14 cellular contexts compared by ENCODE assay signal in the genomic region with DNA sequence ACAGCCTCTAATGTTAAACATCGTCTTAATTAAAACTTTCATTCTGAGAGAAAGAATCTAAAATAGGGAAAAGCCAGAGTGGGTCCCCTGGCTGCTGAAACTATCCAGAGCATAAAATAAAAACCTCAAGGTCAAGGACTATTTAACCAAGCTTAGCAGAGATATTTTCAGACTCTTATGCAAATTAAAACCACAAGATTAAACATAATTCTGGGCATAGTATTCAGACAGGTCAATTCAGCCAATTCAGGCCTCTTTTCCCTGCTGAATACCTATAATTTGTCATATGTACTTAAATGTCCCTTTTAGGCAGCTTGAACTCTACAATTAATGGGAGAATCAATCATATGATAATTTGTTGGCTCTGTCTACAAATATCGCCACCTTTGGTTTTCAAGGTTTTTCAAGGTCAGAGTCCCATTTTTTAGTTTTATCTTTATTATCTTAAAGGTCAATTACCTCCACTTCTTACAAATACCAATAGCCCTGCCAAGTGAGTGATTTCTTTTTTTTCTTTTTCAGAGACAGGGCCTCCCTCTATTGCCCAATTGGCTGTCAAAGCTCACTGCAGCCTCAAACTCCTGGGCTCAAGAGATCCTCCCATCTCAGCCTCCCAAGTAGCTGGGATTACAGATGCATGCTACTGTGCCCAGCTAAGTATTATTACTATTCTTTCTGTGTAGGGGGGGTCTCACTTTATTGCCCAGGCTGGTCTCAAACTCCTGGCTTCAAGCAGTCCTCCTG.
A peak's percentile ranks its signal among the peaks of the same experiment; 100 is the strongest.
DNase-seq lines count a peak whose midpoint lies in the region; ATAC-seq and TF ChIP-seq lines count a peak whose summit lies in the region.
"Had no signal": no experiment of that assay in that cellular context is flagged by ENCODE, and none has a peak within 500 bp of the region (broad histone marks: within the 10 kb centered on the region; RNA-seq: fewer than 3 reads in every experiment).

No MANE protein-coding gene starts in this region.

- peak overlapping the region in 9 of 11 experiments; percentile 0 to 59 (median 46); a peak in 15 of 22 replicates for H3K4me2 ChIP-seq in BLaER1 treated with 17β-estradiol and CSF1 and Interleukin-3, amounts not matched to agents 10 nM and 100 nM

- H3K4me1 ChIP-seq in BLaER1 treated with 17β-estradiol and CSF1 and Interleukin-3, amounts not matched to agents 10 nM and 100 nM: peaks cover 0 to 18% (median 9%) of the 10 kb centered on the region in 10 experiments; a peak in 14 of 20 replicates
- no peaks in the 10 kb centered on the region for H3K4me1 ChIP-seq in breast epithelium
- H3K4me1 ChIP-seq: sigmoid colon had no signal

- no peak overlapping the region for H3K4me3 ChIP-seq in BLaER1 treated with 17β-estradiol and CSF1 and Interleukin-3, amounts not matched to agents 10 nM and 100 nM
- H3K4me3 ChIP-seq in breast epithelium: no peak overlapping the region
- H3K4me3 ChIP-seq: sigmoid colon had no signal

- H4K20me1 ChIP-seq in BLaER1 treated with 17β-estradiol and CSF1 and Interleukin-3, amounts not matched to agents 10 nM and 100 nM: no peaks in the 10 kb centered on the region

- no peak overlapping the region for H3K27ac ChIP-seq in BLaER1 treated with 17β-estradiol and CSF1 and Interleukin-3, amounts not matched to agents 10 nM and 100 nM
- no peak overlapping the region for H3K27ac ChIP-seq in breast epithelium
- H3K27ac ChIP-seq: sigmoid colon had no signal

- H3K9me3 ChIP-seq in BLaER1 treated with 17β-estradiol and CSF1 and Interleukin-3, amounts not matched to agents 10 nM and 100 nM (replicated peaks in 1 of 11): no peaks in the 10 kb centered on the region
- no peaks in the 10 kb centered on the region for H3K9me3 ChIP-seq in breast epithelium
- H3K9me3 ChIP-seq: sigmoid colon had no signal

- intact Hi-C loops in breast epithelium (cut with DNase I; ENCODE audit: low total_unique reads) (no loop called here), posterior cingulate gyrus (cut with DNase I) (no loop called here)

- no peaks in the 10 kb centered on the region for H3K27me3 ChIP-seq in BLaER1 treated with 17β-estradiol and CSF1 and Interleukin-3, amounts not matched to agents 10 nM and 100 nM
- H3K27me3 ChIP-seq in breast epithelium: no peaks in the 10 kb centered on the region
- H3K27me3 ChIP-seq: sigmoid colon had no signal

- DNase-seq in fibroblast of gingiva (ENCODE audit: low read depth): peak; percentile 19
- no peak for DNase-seq in breast epithelium (ENCODE audit: low spot score in 2 of 2)
- DNase-seq in posterior cingulate gyrus: no peak
- DNase-seq in stimulated activated CD4-positive, alpha-beta T cell treated with anti-CD3 and anti-CD28 coated beads, Interleukin-4, amount 100 ng/mL, for 1 hour: no peak
- DNase-seq: activated CD4-positive, CD25-positive, alpha-beta regulatory T cell treated with anti-CD3 and anti-CD28 coated beads, Interleukin-2, amount 50 U/mL, for 72 hours; activated T-cell treated with anti-CD3 and anti-CD28 coated beads, Interleukin-2, amount 50 U/mL, for 48 hours; DMS79 treated with DMSO at 0.1 percent for 48 hours; NCI-H1436; NCI-H82; sigmoid colon had no signal

- no peak for TF ChIP-seq POLR2A in breast epithelium (IDR thresholded peaks at IDR 0.05)

- peak; percentile 72 for ATAC-seq in GM21390 (IDR thresholded peaks at IDR 0.05; ENCODE audit: unreplicated experiment)
- ATAC-seq in HG03457 (IDR thresholded peaks at IDR 0.05; ENCODE audit: unreplicated experiment): peak; percentile 68
- ATAC-seq in GM21576 (IDR thresholded peaks at IDR 0.05; ENCODE audit: unreplicated experiment): no peak

- TF ChIP-seq CTCF in breast epithelium (IDR thresholded peaks at IDR 0.05): no peak

- H3K36me3 ChIP-seq in BLaER1 treated with 17β-estradiol and CSF1 and Interleukin-3, amounts not matched to agents 10 nM and 100 nM: no peaks in the 10 kb centered on the region
- H3K36me3 ChIP-seq in breast epithelium: no peaks in the 10 kb centered on the region
- H3K36me3 ChIP-seq: sigmoid colon had no signal

- H3K9ac ChIP-seq in BLaER1 treated with 17β-estradiol and CSF1 and Interleukin-3, amounts not matched to agents 10 nM and 100 nM: no peak overlapping the region
